In the genomic region with DNA sequence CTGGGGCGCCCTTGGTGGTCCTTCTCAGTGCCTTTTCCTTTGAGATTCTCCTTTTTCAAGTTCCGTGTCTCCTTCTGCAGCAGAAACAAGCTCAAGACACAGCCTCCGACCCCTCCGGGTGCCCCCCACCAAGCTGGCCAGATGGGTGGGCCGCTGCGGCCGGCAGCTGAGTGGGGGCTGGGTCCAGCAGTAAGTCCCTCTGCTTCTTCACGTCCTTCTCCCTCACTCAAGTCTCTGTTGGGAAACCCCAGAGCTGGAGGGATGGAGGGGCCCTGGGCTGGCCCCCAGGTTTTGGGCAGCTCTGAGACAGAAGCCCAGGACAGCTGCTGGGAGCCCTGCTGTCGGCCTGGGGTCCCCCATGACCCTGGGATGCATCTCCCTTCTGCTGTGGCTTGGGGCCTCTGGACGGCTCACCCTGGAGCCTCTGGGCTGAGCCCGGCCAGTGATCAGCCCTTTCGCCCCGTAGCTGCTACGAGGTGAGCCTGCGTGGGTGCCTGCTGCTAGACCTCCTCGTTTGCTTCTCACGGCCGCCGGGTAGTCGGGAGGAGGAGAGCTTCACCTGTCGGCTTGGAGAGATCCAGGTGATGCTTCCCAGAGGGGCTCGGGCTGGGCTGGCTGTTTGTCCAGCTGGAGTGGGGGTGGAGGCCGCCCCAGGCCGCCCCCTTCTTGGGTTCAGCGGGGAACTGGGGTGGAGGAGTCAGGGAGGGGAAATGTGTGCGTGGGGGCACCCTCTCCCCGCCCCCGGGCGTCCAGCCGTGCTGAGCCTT, we compare ENCODE assay signal across 23 cellular contexts.
"Had no signal": no experiment of that assay in that cellular context is flagged by ENCODE, and none has a peak within 500 bp of the region (broad histone marks: within the 10 kb centered on the region; RNA-seq: fewer than 3 reads in every experiment).

No MANE protein-coding gene starts in this region.

- H3K27me3 ChIP-seq: gastrocnemius medialis, suprapubic skin, upper lobe of right lung had no signal

- DNase-seq: activated CD4-positive, alpha-beta memory T cell treated with anti-CD3 and anti-CD28 coated beads for 36 hours; activated CD4-positive, alpha-beta T cell treated with anti-CD3 and anti-CD28 coated beads, Interleukin-2, amount 10 ng/mL, durations not matched to agents 24 days and 14 days; activated CD4-positive, CD25-positive, alpha-beta regulatory T cell treated with anti-CD3 and anti-CD28 coated beads, Interleukin-2, amount 50 U/mL, for 72 hours; activated CD8-positive, alpha-beta memory T cell treated with anti-CD3 and anti-CD28 coated beads, Interleukin-2, amount 50 U/mL, for 48 hours; activated naive CD8-positive, alpha-beta T cell treated with anti-CD3 and anti-CD28 coated beads, Interleukin-2, amount 50 U/mL, for 24 hours; activated T-cell treated with anti-CD3 and anti-CD28 coated beads, Interleukin-2, amount 50 U/mL, for 4 hours; dermis blood vessel endothelial cell; effector CD8-positive, alpha-beta T cell; erythroblast; gastrocnemius medialis; kidney glomerular epithelial cell; stimulated activated naive CD4-positive, alpha-beta T cell; T-helper 17 cell; T1000; tibial artery; upper lobe of right lung had no signal

- H3K27ac ChIP-seq: breast epithelium, gastrocnemius medialis, heart right ventricle, left lung, prostate gland, suprapubic skin, tibial artery, upper lobe of right lung had no signal

- ATAC-seq: activated naive CD8-positive, alpha-beta T cell treated with anti-CD3 and anti-CD28 coated beads, Interleukin-2, amount 50 U/mL, for 24 hours; activated T-cell treated with anti-CD3 and anti-CD28 coated beads, Interleukin-2, amount 50 U/mL, for 4 hours; activated T-helper 17 cell treated with anti-CD3 and anti-CD28 coated beads, Interleukin-2, amount 50 U/mL, for 72 hours; gastrocnemius medialis; heart right ventricle; left lung; mucosa of descending colon; T-helper 17 cell; upper lobe of right lung had no signal

- H3K4me3 ChIP-seq: breast epithelium, gastrocnemius medialis, heart right ventricle, left lung, mucosa of descending colon, prostate gland, suprapubic skin, tibial artery, upper lobe of right lung had no signal

- H3K36me3 ChIP-seq: breast epithelium had no signal

- H3K4me1 ChIP-seq: breast epithelium, prostate gland, upper lobe of right lung had no signal

- H3K9me3 ChIP-seq: breast epithelium, gastrocnemius medialis, heart right ventricle, left lung, mucosa of descending colon, prostate gland, suprapubic skin, tibial artery, upper lobe of right lung had no signal
